In genomic region chr13:20058476-20058875, GRCh38 we compare ENCODE assay signal across 31 cellular contexts.
"Had no signal": no experiment of that assay in that cellular context is flagged by ENCODE, and none has a peak within 500 bp of the region (broad histone marks: within the 10 kb centered on the region; RNA-seq: fewer than 3 reads in every experiment).

No MANE protein-coding gene starts in this region.

- H3K27me3 Mint-ChIP-seq: effector memory CD8-positive, alpha-beta T cell; naive B cell; natural killer cell treated with Interleukin-12 subunit alpha and Interleukin-12 subunit beta and Interleukin-15 and Interleukin-18, amount 100 ng/mL, for 72 hours had no signal

- H3K9me3 ChIP-seq: esophagus muscularis mucosa, gastroesophageal sphincter, heart left ventricle, mucosa of descending colon, neutrophil, pancreas, right atrium auricular region, testis, tibial artery, upper lobe of right lung, vagina had no signal

- H3K4me3 Mint-ChIP-seq: effector memory CD8-positive, alpha-beta T cell; mesothelial cell of epicardium; naive B cell; natural killer cell treated with Interleukin-12 subunit alpha and Interleukin-12 subunit beta and Interleukin-15 and Interleukin-18, amount 100 ng/mL, for 72 hours; neural crest cell; stimulated activated effector memory CD8-positive, alpha-beta T cell treated with anti-CD3 and anti-CD28 coated beads, Interleukin-12 subunit alpha, Interleukin-12 subunit beta, amount 100 ng/mL, for 72 hours had no signal

- H3K27ac Mint-ChIP-seq: natural killer cell treated with Interleukin-12 subunit alpha and Interleukin-12 subunit beta and Interleukin-15 and Interleukin-18, amount 100 ng/mL, for 72 hours; stimulated activated effector memory CD8-positive, alpha-beta T cell treated with anti-CD3 and anti-CD28 coated beads, Interleukin-12 subunit alpha, Interleukin-12 subunit beta, amount 100 ng/mL, for 72 hours had no signal

- ATAC-seq: effector memory CD8-positive, alpha-beta T cell; foreskin keratinocyte; gastroesophageal sphincter; heart left ventricle; left lobe of liver; mucosa of descending colon; natural killer cell treated with Interleukin-12 subunit alpha and Interleukin-12 subunit beta and Interleukin-15 and Interleukin-18, amount 100 ng/mL, for 72 hours; pancreas; sciatic nerve; stimulated activated effector memory CD8-positive, alpha-beta T cell treated with anti-CD3 and anti-CD28 coated beads, Interleukin-12 subunit alpha, Interleukin-12 subunit beta, amount 100 ng/mL, for 72 hours; stimulated activated naive CD8-positive, alpha-beta T cell treated with anti-CD3 and anti-CD28 coated beads, Interleukin-15, Interleukin-2, amounts not matched to agents 100 U/mL and 50 U/mL, for 24 hours; upper lobe of right lung had no signal

- H2AFZ ChIP-seq: hepatocyte had no signal

- DNase-seq: cortex of kidney; effector memory CD8-positive, alpha-beta T cell; foreskin keratinocyte; heart left ventricle; kidney; mesenchymal stem cell; mucosa of descending colon; naive B cell; pancreas; stimulated activated CD4-positive, alpha-beta T cell treated with anti-CD3 and anti-CD28 coated beads, Interleukin-12 subunit alpha, Interleukin-12 subunit beta, amount 100 ng/mL, for 4 hours; stimulated activated CD4-positive, alpha-beta T cell treated with anti-CD3 and anti-CD28 coated beads, Interleukin-2, amount 100 ng/mL, for 24 hours; stimulated activated CD4-positive, alpha-beta T cell treated with anti-CD3 and anti-CD28 coated beads, Interleukin-4, amount 100 ng/mL, for 24 hours; stimulated activated naive CD8-positive, alpha-beta T cell treated with anti-CD3 and anti-CD28 coated beads, Interleukin-15, Interleukin-2, amounts not matched to agents 100 U/mL and 50 U/mL, for 24 hours; substantia nigra; testis; tibial artery; upper lobe of right lung had no signal

- H3K9me3 Mint-ChIP-seq: effector memory CD8-positive, alpha-beta T cell; mesothelial cell of epicardium; naive B cell; natural killer cell treated with Interleukin-12 subunit alpha and Interleukin-12 subunit beta and Interleukin-15 and Interleukin-18, amount 100 ng/mL, for 72 hours; neural crest cell; stimulated activated effector memory CD8-positive, alpha-beta T cell treated with anti-CD3 and anti-CD28 coated beads, Interleukin-12 subunit alpha, Interleukin-12 subunit beta, amount 100 ng/mL, for 72 hours had no signal

- H3K4me3 ChIP-seq: esophagus muscularis mucosa, gastroesophageal sphincter, heart left ventricle, hepatocyte, mucosa of descending colon, pancreas, right atrium auricular region, smooth muscle cell, testis, tibial artery, upper lobe of right lung, vagina had no signal

- H3K27me3 ChIP-seq: esophagus muscularis mucosa, foreskin keratinocyte, gastroesophageal sphincter, heart left ventricle, hepatocyte, neutrophil, pancreas, right atrium auricular region, testis, tibial artery, upper lobe of right lung, vagina had no signal

- H3K4me2 ChIP-seq: hepatocyte, smooth muscle cell had no signal

- H3K4me1 ChIP-seq: esophagus muscularis mucosa, foreskin keratinocyte, gastroesophageal sphincter, pancreas, testis, tibial artery, upper lobe of right lung, vagina had no signal

- FAIRE-seq: kidney, pancreas had no signal

- H3K4me1 Mint-ChIP-seq: mesothelial cell of epicardium; naive B cell; neural crest cell; stimulated activated effector memory CD8-positive, alpha-beta T cell treated with anti-CD3 and anti-CD28 coated beads, Interleukin-12 subunit alpha, Interleukin-12 subunit beta, amount 100 ng/mL, for 72 hours had no signal

- H3K27ac ChIP-seq: epithelial cell of prostate, esophagus muscularis mucosa, foreskin keratinocyte, gastroesophageal sphincter, heart left ventricle, hepatocyte, neutrophil, pancreas, right atrium auricular region, testis, tibial artery, upper lobe of right lung, vagina had no signal
